In the genomic region with DNA sequence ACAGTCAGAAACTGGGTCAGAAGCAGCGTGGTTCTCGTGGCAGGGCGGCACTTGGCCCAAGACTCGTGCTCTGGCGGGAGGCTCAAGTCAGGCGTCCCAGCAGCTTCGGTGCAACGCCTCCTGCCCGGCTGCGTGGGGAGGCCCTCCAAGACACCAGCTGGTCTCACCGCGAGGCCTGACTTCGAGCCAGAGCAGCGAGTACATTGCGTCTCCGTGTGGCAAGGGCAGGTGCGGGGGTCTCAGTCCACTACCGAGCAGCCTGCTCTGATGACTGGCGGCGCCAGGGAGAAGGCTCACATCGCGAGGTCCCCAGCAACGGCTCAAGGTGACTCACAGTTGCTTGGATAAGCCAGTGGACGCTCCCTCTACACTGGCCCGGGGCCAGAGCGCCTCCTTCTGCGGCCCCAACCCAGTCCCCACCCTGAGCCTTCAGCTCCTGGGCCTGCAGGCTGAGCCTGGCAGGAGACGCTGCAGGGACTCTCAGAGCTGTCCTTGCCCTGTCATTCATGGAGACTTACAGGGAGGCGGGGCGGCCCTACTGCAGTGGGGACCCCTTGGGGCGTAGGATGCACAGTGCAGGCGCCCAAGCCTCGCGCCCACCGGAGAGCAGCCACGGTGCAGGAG, we compare ENCODE assay signal across 11 cellular contexts. TPM values are rescaled to one million over a fixed set of nuclear protein-coding genes. Genes with fewer than 3 reads are reported as not detected.
DNase-seq lines count a peak whose midpoint lies in the region; ATAC-seq and TF ChIP-seq lines count a peak whose summit lies in the region.
"Had no signal": no experiment of that assay in that cellular context is flagged by ENCODE, and none has a peak within 500 bp of the region (broad histone marks: within the 10 kb centered on the region; RNA-seq: fewer than 3 reads in every experiment).

No MANE protein-coding gene starts in this region.

- no peaks in the 10 kb centered on the region for H3K9me3 ChIP-seq in H9 (ENCODE audit: control insufficient read depth, low read depth, low read length)
- no peaks in the 10 kb centered on the region for H3K9me3 ChIP-seq in cardiac muscle cell (ENCODE audit: low read depth)
- no peaks in the 10 kb centered on the region for H3K9me3 ChIP-seq in sigmoid colon
- H3K9me3 ChIP-seq: upper lobe of right lung had no signal

- H3K4me2 ChIP-seq in H9 (ENCODE audit: insufficient read depth, insufficient read length, low read length) = no peak overlapping the region

- POLR2A ChIA-PET in RWPE1 (lab: Yijun Ruan, JAX; ENCODE audit: low non-redundant PET) = no interaction called here

- H3K4me3 Mint-ChIP-seq in H9 = no peak overlapping the region
- H3K4me3 Mint-ChIP-seq: activated CD4-positive, alpha-beta memory T cell treated with anti-CD3 and anti-CD28 coated beads, Interleukin-2, amount 10 ng/mL, durations not matched to agents 7 days and 5 days; central memory CD8-positive, alpha-beta T cell had no signal

- H3K36me3 ChIP-seq in cardiac muscle cell (peaks cover 17% of the 10 kb centered on the region), sigmoid colon (peaks cover 14 to 38% (median 20%) of the 10 kb centered on the region in 4 donors)

- H3K4ac ChIP-seq in H9 (ENCODE audit: low read depth, low read length) = no peak overlapping the region

- H3K14ac ChIP-seq in H9 (ENCODE audit: insufficient read depth, low read length) = no peak overlapping the region; the same call in 1 of the 2 replicates

- no peaks in the 10 kb centered on the region for H4K20me1 ChIP-seq in H9 (ENCODE audit: control insufficient read depth, insufficient read depth, insufficient read length)

- no peak overlapping the region for H4K5ac ChIP-seq in H9 (ENCODE audit: insufficient read length, low read depth, low read length)

- H3K36me3 Mint-ChIP-seq in H9 (ENCODE audit: insufficient read depth in 1 of 3, low read depth in 3 of 3) = peaks cover 21 to 47% (median 32%) of the 10 kb centered on the region in 3 experiments

- DNase-seq in H9 (peak; percentile 63), RWPE1 (ENCODE audit: low spot score) (no peak), cardiac muscle cell (ENCODE audit: low read depth in 1 of 2, low spot score in 1 of 2) (peak; percentile 30 to 67), sigmoid colon (peak; percentile 82), Kasumi-1 (lab: John Stamatoyannopoulos, UW) (no peak)
- DNase-seq in NK-92 treated with Interleukin-12 subunit alpha and Interleukin-12 subunit beta, amount 100 ng/mL, for 24 hours (lab: John Stamatoyannopoulos, UW) = no peak
- DNase-seq: activated CD4-positive, alpha-beta memory T cell treated with anti-CD3 and anti-CD28 coated beads, Interleukin-2, amount 10 ng/mL, durations not matched to agents 7 days and 5 days; upper lobe of right lung had no signal

- intact Hi-C loops in sigmoid colon (cut with DNase I) = no loop called here

- no peaks in the 10 kb centered on the region for H3K23me2 ChIP-seq in H9 (ENCODE audit: insufficient read length, low read depth, low read length, poor library complexity, severe bottlenecking)

- no peaks in the 10 kb centered on the region for H3K79me1 ChIP-seq in H9 (ENCODE audit: insufficient read depth, low read depth, low read length, poor library complexity, severe bottlenecking)

- no peak overlapping the region for H3K56ac ChIP-seq in H9 (ENCODE audit: insufficient read length, low read depth, low read length)

- TF ChIP-seq EP300 in sigmoid colon (IDR thresholded peaks at IDR 0.05) = peak in 1 of 4 donors; percentile 68

- no peaks in the 10 kb centered on the region; a peak in 1 of 5 replicates for H3K9me3 Mint-ChIP-seq in H9
- H3K9me3 Mint-ChIP-seq: activated CD4-positive, alpha-beta memory T cell treated with anti-CD3 and anti-CD28 coated beads, Interleukin-2, amount 10 ng/mL, durations not matched to agents 7 days and 5 days; central memory CD8-positive, alpha-beta T cell had no signal

- no peak overlapping the region for H2AFZ ChIP-seq in H9 (ENCODE audit: low read length)

- H3K27me3 Mint-ChIP-seq in H9 (ENCODE audit: low read depth) = no peaks in the 10 kb centered on the region
- H3K27me3 Mint-ChIP-seq: activated CD4-positive, alpha-beta memory T cell treated with anti-CD3 and anti-CD28 coated beads, Interleukin-2, amount 10 ng/mL, durations not matched to agents 7 days and 5 days; central memory CD8-positive, alpha-beta T cell had no signal

- no peak overlapping the region for H3K4me3 ChIP-seq in cardiac muscle cell
- H3K4me3 ChIP-seq in sigmoid colon = no peak overlapping the region
- H3K4me3 ChIP-seq: upper lobe of right lung had no signal

- no peak overlapping the region for H2AK5ac ChIP-seq in H9 (ENCODE audit: insufficient read length, low read length)

- H3K23ac ChIP-seq in H9 (ENCODE audit: insufficient read length, low read depth, low read length) = no peak overlapping the region

- H3K27ac Mint-ChIP-seq in H9 = no peak overlapping the region
- H3K27ac Mint-ChIP-seq: activated CD4-positive, alpha-beta memory T cell treated with anti-CD3 and anti-CD28 coated beads, Interleukin-2, amount 10 ng/mL, durations not matched to agents 7 days and 5 days had no signal

- no peak overlapping the region for H3K9ac ChIP-seq in H9 (ENCODE audit: extremely low read depth, insufficient read length, low read length)

- CTCF ChIA-PET in RWPE1 (lab: Yijun Ruan, JAX) = interaction anchor here (0.6 kb wide), 1 partner anchor 455 kb away, joined by 3 read pairs; no protein-coding TSS in a partner anchor

- H3K79me2 ChIP-seq in H9 (ENCODE audit: insufficient read depth, low read length) = no peaks in the 10 kb centered on the region

- no peak overlapping the region for H2BK120ac ChIP-seq in H9 (ENCODE audit: low read depth, low read length, poor library complexity, severe bottlenecking)

- H3K4me1 Mint-ChIP-seq in H9 = no peaks in the 10 kb centered on the region
- H3K4me1 Mint-ChIP-seq: central memory CD8-positive, alpha-beta T cell had no signal

- WGBS in H9 (ENCODE audit: extremely low coverage, insufficient read length, low lambda C conversion rate) = no CpG with 5 or more reads among the region's 36 CpGs
- 89% methylated on average over 36 of the region's 36 CpGs for WGBS in sigmoid colon, 2 donors

- no peak for TF ChIP-seq POLR2A in sigmoid colon (IDR thresholded peaks at IDR 0.05)

- no peak overlapping the region for H2BK5ac ChIP-seq in H9 (ENCODE audit: insufficient read length, low read length)

- TF ChIP-seq CTCF in H9 (conservative IDR thresholded peaks at IDR 0.05) = peak; percentile 49
- TF ChIP-seq CTCF in RWPE1 (conservative IDR thresholded peaks at IDR 0.05; ENCODE audit: low read depth) = no peak
- TF ChIP-seq CTCF in cardiac muscle cell (IDR thresholded peaks at IDR 0.05; ENCODE audit: low read depth, low read length) = peak; percentile 4
- no peak for TF ChIP-seq CTCF in sigmoid colon (IDR thresholded peaks at IDR 0.05)

- no peak overlapping the region for H2BK15ac ChIP-seq in H9 (ENCODE audit: low read depth, low read length)

- H4K91ac ChIP-seq in H9 (ENCODE audit: insufficient read length, low read depth, low read length) = no peak overlapping the region

- H3K18ac ChIP-seq in H9 (ENCODE audit: insufficient read length, low read depth, low read length) = no peak overlapping the region

- no peak overlapping the region for H3T11ph ChIP-seq in H9 (ENCODE audit: low read length)

- H3K27me3 ChIP-seq in H9 (ENCODE audit: insufficient read depth, low read length) (no peaks in the 10 kb centered on the region), cardiac muscle cell (no peaks in the 10 kb centered on the region), sigmoid colon (no peaks in the 10 kb centered on the region)
- H3K27me3 ChIP-seq: upper lobe of right lung had no signal

- no peaks in the 10 kb centered on the region for H3K4me1 ChIP-seq in H9 (ENCODE audit: insufficient read depth, low read length)
- peaks cover 20% of the 10 kb centered on the region for H3K4me1 ChIP-seq in cardiac muscle cell (ENCODE audit: low read depth)
- H3K4me1 ChIP-seq in sigmoid colon = peaks cover 4 to 34% (median 25%) of the 10 kb centered on the region in 4 donors

- H2BK20ac ChIP-seq in H9 (ENCODE audit: low read depth, low read length, poor library complexity, severe bottlenecking) = no peak overlapping the region

- H2BK12ac ChIP-seq in H9 (ENCODE audit: insufficient read length, low read depth, low read length) = no peak overlapping the region

- H3K27ac ChIP-seq in H9 (ENCODE audit: insufficient read length, low read depth, low read length) (no peak overlapping the region), RWPE1 (peak overlapping the region; percentile 75), cardiac muscle cell (no peak overlapping the region), sigmoid colon (peak overlapping the region; percentile 42 to 87 (median 70))
- H3K27ac ChIP-seq: upper lobe of right lung had no signal

- H4K8ac ChIP-seq in H9 (replicated peaks; ENCODE audit: insufficient read length, low read depth, low read length) = no peak overlapping the region

- ATAC-seq in GM18873 (IDR thresholded peaks at IDR 0.05; ENCODE audit: low FRiP score, unreplicated experiment) (no peak), GM18867 (IDR thresholded peaks at IDR 0.05; ENCODE audit: unreplicated experiment) (no peak)
- ATAC-seq: upper lobe of right lung had no signal

RNA-seq across cellular contexts. Expression of a gene that starts 41.9 kb away (rescaled TPM):
- 43.3 and 44.2 TPM in 2 replicates for total RNA-seq in H9 (2021)
- total RNA-seq in cardiac muscle cell = 35.4 and 40.2 TPM in 2 replicates
- 32.8 and 48.6 TPM in 2 replicates for polyA plus RNA-seq in cardiac muscle cell
- total RNA-seq in sigmoid colon = 10 to 100 TPM in 3 of 4 donors, 1 to 10 TPM in 1; 9.7 to 26.6 (median 10.9) TPM
- polyA plus RNA-seq in sigmoid colon = 10 to 100 TPM in 2 of 3 donors, 1 to 10 TPM in 1; 9.5 to 20.4 (median 12.6) TPM

RNA-seq across cellular contexts. Expression of a gene that starts 42.5 kb away (rescaled TPM):
- total RNA-seq in H9 (2021) (42.7 and 43.5 TPM in 2 replicates), cardiac muscle cell (76.7 and 93.8 TPM in 2 replicates), sigmoid colon (10 to 100 TPM; 13.2 to 25.4 (median 16.0) TPM)
- polyA plus RNA-seq in cardiac muscle cell (32.7 and 51.9 TPM in 2 replicates), sigmoid colon (10 to 100 TPM in 1 of 3 donors, 1 to 10 TPM in 2; 7.8 to 23.4 (median 9.7) TPM)

Comparison
In these comparisons a context has a peak if more than half of its experiments do, and no peak if none do; other contexts are left out.
1. DNase-seq: peak in H9 (single experiment), cardiac muscle cell (2 of 2) and sigmoid colon (single experiment); none in RWPE1 (single experiment), NK-92 treated with Interleukin-12 subunit alpha and Interleukin-12 subunit beta, amount 100 ng/mL, for 24 hours (single experiment) and Kasumi-1 (0 of 2).
2. H3K27ac ChIP-seq: peak in RWPE1 (single experiment) and sigmoid colon (4 of 4); none in H9 (single experiment) and cardiac muscle cell (single experiment).
3. CTCF ChIP-seq: peak in H9 (single experiment) and cardiac muscle cell (single experiment); none in RWPE1 (single experiment) and sigmoid colon (0 of 4).